In the genomic region with DNA sequence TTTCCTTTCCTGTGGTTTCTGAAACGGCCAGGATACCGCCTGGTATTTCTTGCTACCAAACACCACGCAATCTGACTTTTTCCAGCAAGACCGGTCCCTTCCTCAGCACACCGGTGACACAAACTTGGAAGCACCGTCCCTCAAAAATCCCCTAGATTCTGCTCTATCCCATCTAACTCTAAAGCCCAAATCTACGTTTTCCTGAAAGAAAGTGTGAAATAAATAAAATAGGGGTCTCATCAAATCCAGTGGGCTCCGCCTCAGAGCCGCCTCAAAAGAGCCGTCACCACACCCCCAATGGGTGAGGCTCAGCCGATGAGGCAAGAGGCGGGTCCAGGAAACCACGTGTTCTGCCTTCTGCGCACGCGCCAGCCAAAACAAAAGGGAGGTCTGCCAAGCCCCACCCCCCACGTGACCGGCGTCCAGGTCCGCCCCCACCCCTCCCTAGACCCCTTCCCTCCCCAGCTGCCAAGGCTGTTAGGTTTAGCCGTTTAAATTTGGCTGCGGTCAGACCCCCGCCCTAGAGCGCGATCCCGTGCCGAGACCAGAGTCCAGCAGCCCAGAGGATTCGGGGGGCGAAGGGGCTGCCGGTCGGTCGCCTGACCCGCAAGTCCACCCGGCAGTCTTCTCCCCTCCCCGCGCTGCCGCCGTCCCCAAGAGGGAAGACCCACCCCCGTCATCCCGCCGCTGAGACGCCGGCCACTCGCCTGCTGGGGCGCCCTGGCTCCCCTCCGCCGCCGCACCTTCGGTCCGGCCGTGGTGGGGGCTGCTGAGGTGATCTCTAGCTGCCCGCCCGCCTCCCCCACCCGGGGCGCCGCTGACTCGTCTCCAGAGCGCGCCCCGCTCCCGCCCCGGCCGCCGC, we compare ENCODE assay signal across 1 cellular context.
A peak's percentile ranks its signal among the peaks of the same experiment; 100 is the strongest.
TF ChIP-seq lines count a peak whose summit lies in the region.

No MANE protein-coding gene starts in this region.

TF ChIP-seq in HepG2, 621 proteins besides CTCF, POLR2A, EP300 and RAD21 (continued from another document and continues in another):
- TF ChIP-seq, protein P1, sequence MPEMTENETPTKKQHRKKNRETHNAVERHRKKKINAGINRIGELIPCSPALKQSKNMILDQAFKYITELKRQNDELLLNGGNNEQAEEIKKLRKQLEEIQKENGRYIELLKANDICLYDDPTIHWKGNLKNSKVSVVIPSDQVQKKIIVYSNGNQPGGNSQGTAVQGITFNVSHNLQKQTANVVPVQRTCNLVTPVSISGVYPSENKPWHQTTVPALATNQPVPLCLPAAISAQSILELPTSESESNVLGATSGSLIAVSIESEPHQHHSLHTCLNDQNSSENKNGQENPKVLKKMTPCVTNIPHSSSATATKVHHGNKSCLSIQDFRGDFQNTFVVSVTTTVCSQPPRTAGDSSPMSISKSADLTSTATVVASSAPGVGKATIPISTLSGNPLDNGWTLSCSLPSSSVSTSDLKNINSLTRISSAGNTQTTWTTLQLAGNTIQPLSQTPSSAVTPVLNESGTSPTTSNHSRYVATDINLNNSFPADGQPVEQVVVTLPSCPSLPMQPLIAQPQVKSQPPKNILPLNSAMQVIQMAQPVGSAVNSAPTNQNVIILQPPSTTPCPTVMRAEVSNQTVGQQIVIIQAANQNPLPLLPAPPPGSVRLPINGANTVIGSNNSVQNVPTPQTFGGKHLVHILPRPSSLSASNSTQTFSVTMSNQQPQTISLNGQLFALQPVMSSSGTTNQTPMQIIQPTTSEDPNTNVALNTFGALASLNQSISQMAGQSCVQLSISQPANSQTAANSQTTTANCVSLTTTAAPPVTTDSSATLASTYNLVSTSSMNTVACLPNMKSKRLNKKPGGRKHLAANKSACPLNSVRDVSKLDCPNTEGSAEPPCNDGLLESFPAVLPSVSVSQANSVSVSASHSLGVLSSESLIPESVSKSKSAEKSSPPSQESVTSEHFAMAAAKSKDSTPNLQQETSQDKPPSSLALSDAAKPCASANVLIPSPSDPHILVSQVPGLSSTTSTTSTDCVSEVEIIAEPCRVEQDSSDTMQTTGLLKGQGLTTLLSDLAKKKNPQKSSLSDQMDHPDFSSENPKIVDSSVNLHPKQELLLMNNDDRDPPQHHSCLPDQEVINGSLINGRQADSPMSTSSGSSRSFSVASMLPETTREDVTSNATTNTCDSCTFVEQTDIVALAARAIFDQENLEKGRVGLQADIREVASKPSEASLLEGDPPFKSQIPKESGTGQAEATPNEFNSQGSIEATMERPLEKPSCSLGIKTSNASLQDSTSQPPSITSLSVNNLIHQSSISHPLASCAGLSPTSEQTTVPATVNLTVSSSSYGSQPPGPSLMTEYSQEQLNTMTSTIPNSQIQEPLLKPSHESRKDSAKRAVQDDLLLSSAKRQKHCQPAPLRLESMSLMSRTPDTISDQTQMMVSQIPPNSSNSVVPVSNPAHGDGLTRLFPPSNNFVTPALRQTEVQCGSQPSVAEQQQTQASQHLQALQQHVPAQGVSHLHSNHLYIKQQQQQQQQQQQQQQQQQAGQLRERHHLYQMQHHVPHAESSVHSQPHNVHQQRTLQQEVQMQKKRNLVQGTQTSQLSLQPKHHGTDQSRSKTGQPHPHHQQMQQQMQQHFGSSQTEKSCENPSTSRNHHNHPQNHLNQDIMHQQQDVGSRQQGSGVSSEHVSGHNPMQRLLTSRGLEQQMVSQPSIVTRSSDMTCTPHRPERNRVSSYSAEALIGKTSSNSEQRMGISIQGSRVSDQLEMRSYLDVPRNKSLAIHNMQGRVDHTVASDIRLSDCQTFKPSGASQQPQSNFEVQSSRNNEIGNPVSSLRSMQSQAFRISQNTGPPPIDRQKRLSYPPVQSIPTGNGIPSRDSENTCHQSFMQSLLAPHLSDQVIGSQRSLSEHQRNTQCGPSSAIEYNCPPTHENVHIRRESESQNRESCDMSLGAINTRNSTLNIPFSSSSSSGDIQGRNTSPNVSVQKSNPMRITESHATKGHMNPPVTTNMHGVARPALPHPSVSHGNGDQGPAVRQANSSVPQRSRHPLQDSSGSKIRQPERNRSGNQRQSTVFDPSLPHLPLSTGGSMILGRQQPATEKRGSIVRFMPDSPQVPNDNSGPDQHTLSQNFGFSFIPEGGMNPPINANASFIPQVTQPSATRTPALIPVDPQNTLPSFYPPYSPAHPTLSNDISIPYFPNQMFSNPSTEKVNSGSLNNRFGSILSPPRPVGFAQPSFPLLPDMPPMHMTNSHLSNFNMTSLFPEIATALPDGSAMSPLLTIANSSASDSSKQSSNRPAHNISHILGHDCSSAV (CRISPR knock-in tag; IDR thresholded peaks at IDR 0.05; ENCODE audit: borderline replicate concordance) = no peak
- TF ChIP-seq THYN1 (CRISPR knock-in tag; IDR thresholded peaks at IDR 0.05; ENCODE audit: borderline replicate concordance, low read depth) (no peak; the same call in 1 of the 2 replicates), MEF2D (CRISPR knock-in tag; IDR thresholded peaks at IDR 0.05) (no peak), ARNT2 (CRISPR knock-in tag; IDR thresholded peaks at IDR 0.05; ENCODE audit: low read depth) (peak; percentile 85; the same call in 1 of the 2 replicates), YEATS2 (CRISPR knock-in tag; IDR thresholded peaks at IDR 0.05; ENCODE audit: borderline replicate concordance) (peak; percentile 33; the same call in 1 of the 2 replicates), SETDB1 (CRISPR knock-in tag; IDR thresholded peaks at IDR 0.05; ENCODE audit: borderline replicate concordance) (no peak), BRF2 (CRISPR knock-in tag; IDR thresholded peaks at IDR 0.05) (peak; percentile 6), SAP130 (CRISPR knock-in tag; IDR thresholded peaks at IDR 0.05; ENCODE audit: low read depth) (peak; percentile 90), BRCA1 (CRISPR knock-in tag; IDR thresholded peaks at IDR 0.05) (peak; percentile 60; the same call in 1 of the 2 replicates), ZNF589 (CRISPR knock-in tag; conservative IDR thresholded peaks at IDR 0.05) (no peak), HOXA7 (CRISPR knock-in tag; IDR thresholded peaks at IDR 0.05) (no peak), KLF15 (CRISPR knock-in tag; IDR thresholded peaks at IDR 0.05; ENCODE audit: borderline replicate concordance) (no peak), SIX4 (CRISPR knock-in tag; IDR thresholded peaks at IDR 0.05) (no peak), CBFB (CRISPR knock-in tag; IDR thresholded peaks at IDR 0.05) (no peak; the same call in 1 of the 2 replicates), RAD51 (IDR thresholded peaks at IDR 0.05; ENCODE audit: borderline replicate concordance) (peak; percentile 91), IKZF4 (CRISPR knock-in tag; IDR thresholded peaks at IDR 0.05; ENCODE audit: borderline replicate concordance, low read depth, not compliant biosample characterization) (no peak), NR1H2 (CRISPR knock-in tag; IDR thresholded peaks at IDR 0.05; ENCODE audit: borderline replicate concordance, low read depth) (no peak), ZNF441 (CRISPR knock-in tag; IDR thresholded peaks at IDR 0.05; ENCODE audit: borderline replicate concordance) (0 out of 2 replicates have a peak, but pooled peaks have one; percentile 21), TGIF2 (CRISPR knock-in tag; IDR thresholded peaks at IDR 0.05) (0 out of 2 replicates have a peak, but pooled peaks have one; percentile 69), SOX6 (IDR thresholded peaks at IDR 0.05) (no peak), SOX6 (CRISPR knock-in tag; IDR thresholded peaks at IDR 0.05) (peak; percentile 45; the same call in 1 of the 2 replicates), PCBP2 (optimal IDR thresholded peaks at IDR 0.05; ENCODE audit: low read depth, low read length, poor library complexity, severe bottlenecking) (no peak), FOXJ3 (CRISPR knock-in tag; IDR thresholded peaks at IDR 0.05; ENCODE audit: borderline replicate concordance) (no peak; the same call in 1 of the 2 replicates), MEIS2 (CRISPR knock-in tag; IDR thresholded peaks at IDR 0.05) (peak; percentile 72; the same call in 1 of the 2 replicates), ZNF850 (CRISPR knock-in tag; conservative IDR thresholded peaks at IDR 0.05) (no peak), ATF4 (CRISPR knock-in tag; IDR thresholded peaks at IDR 0.05) (peak in 1 of 2 experiments; percentile 72; a peak in 2 of 4 replicates), KLF12 (CRISPR knock-in tag; IDR thresholded peaks at IDR 0.05; ENCODE audit: borderline replicate concordance) (peak; percentile 26; the same call in 1 of the 2 replicates), TFAP4 (IDR thresholded peaks at IDR 0.05; ENCODE audit: borderline replicate concordance, low read depth) (peak; percentile 13; the same call in 1 of the 2 replicates), ZNF30 (CRISPR knock-in tag; IDR thresholded peaks at IDR 0.05) (no peak), DR1 (CRISPR knock-in tag; IDR thresholded peaks at IDR 0.05) (no peak), SOX13 (IDR thresholded peaks at IDR 0.05) (no peak; the same call in 1 of the 2 replicates), SOX13 (CRISPR knock-in tag; conservative IDR thresholded peaks at IDR 0.05 in 1 of 2, IDR thresholded peaks at IDR 0.05 in 1 of 2) (peak in 1 of 2 experiments; percentile 10; a peak in 1 of 4 replicates), SNRNP70 (IDR thresholded peaks at IDR 0.05; ENCODE audit: low read depth, low read length) (no peak), ZMYM4 (CRISPR knock-in tag; IDR thresholded peaks at IDR 0.05) (peak; percentile 77), ZNF333 (CRISPR knock-in tag; IDR thresholded peaks at IDR 0.05; ENCODE audit: borderline replicate concordance) (no peak)
- TF ChIP-seq, protein P2, sequence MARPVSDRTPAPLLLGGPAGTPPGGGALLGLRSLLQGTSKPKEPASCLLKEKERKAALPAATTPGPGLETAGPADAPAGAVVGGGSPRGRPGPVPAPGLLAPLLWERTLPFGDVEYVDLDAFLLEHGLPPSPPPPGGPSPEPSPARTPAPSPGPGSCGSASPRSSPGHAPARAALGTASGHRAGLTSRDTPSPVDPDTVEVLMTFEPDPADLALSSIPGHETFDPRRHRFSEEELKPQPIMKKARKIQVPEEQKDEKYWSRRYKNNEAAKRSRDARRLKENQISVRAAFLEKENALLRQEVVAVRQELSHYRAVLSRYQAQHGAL (CRISPR knock-in tag; IDR thresholded peaks at IDR 0.05; ENCODE audit: not compliant biosample characterization) = no peak
- TF ChIP-seq, protein P3, sequence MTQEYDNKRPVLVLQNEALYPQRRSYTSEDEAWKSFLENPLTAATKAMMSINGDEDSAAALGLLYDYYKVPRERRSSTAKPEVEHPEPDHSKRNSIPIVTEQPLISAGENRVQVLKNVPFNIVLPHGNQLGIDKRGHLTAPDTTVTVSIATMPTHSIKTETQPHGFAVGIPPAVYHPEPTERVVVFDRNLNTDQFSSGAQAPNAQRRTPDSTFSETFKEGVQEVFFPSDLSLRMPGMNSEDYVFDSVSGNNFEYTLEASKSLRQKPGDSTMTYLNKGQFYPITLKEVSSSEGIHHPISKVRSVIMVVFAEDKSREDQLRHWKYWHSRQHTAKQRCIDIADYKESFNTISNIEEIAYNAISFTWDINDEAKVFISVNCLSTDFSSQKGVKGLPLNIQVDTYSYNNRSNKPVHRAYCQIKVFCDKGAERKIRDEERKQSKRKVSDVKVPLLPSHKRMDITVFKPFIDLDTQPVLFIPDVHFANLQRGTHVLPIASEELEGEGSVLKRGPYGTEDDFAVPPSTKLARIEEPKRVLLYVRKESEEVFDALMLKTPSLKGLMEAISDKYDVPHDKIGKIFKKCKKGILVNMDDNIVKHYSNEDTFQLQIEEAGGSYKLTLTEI (CRISPR knock-in tag; conservative IDR thresholded peaks at IDR 0.05) = no peak
- TF ChIP-seq, protein P4, sequence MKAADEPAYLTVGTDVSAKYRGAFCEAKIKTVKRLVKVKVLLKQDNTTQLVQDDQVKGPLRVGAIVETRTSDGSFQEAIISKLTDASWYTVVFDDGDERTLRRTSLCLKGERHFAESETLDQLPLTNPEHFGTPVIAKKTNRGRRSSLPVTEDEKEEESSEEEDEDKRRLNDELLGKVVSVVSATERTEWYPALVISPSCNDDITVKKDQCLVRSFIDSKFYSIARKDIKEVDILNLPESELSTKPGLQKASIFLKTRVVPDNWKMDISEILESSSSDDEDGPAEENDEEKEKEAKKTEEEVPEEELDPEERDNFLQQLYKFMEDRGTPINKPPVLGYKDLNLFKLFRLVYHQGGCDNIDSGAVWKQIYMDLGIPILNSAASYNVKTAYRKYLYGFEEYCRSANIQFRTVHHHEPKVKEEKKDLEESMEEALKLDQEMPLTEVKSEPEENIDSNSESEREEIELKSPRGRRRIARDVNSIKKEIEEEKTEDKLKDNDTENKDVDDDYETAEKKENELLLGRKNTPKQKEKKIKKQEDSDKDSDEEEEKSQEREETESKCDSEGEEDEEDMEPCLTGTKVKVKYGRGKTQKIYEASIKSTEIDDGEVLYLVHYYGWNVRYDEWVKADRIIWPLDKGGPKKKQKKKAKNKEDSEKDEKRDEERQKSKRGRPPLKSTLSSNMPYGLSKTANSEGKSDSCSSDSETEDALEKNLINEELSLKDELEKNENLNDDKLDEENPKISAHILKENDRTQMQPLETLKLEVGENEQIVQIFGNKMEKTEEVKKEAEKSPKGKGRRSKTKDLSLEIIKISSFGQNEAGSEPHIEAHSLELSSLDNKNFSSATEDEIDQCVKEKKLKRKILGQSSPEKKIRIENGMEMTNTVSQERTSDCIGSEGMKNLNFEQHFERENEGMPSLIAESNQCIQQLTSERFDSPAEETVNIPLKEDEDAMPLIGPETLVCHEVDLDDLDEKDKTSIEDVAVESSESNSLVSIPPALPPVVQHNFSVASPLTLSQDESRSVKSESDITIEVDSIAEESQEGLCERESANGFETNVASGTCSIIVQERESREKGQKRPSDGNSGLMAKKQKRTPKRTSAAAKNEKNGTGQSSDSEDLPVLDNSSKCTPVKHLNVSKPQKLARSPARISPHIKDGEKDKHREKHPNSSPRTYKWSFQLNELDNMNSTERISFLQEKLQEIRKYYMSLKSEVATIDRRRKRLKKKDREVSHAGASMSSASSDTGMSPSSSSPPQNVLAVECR (CRISPR knock-in tag; IDR thresholded peaks at IDR 0.05; ENCODE audit: borderline replicate concordance) = peak; percentile 71; the same call in 1 of the 2 replicates
- TF ChIP-seq, protein P5, sequence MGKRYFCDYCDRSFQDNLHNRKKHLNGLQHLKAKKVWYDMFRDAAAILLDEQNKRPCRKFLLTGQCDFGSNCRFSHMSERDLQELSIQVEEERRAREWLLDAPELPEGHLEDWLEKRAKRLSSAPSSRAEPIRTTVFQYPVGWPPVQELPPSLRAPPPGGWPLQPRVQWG (CRISPR knock-in tag; IDR thresholded peaks at IDR 0.05; ENCODE audit: borderline replicate concordance, low read depth) = no peak
